1 cellular context compared by ENCODE assay signal in genomic region chr6:156899532-156899931, GRCh38.
TF ChIP-seq lines count a peak whose summit lies in the region.

No MANE protein-coding gene starts in this region.

TF ChIP-seq in H1, 55 proteins besides CTCF, POLR2A, EP300 and RAD21 (continued from another document):
- TF ChIP-seq E2F6 (IDR thresholded peaks at IDR 0.05) (no peak), SP2 (IDR thresholded peaks at IDR 0.05; ENCODE audit: low read length) (no peak), ZNF274 (IDR thresholded peaks at IDR 0.05; ENCODE audit: borderline replicate concordance, extremely low read depth, low read length) (no peak), TEAD4 (IDR thresholded peaks at IDR 0.05; ENCODE audit: low read depth, low read length) (no peak), NANOG (IDR thresholded peaks at IDR 0.05; ENCODE audit: insufficient read depth, low read depth, low read length, poor library complexity, severe bottlenecking) (no peak), CTBP2 (IDR thresholded peaks at IDR 0.05; ENCODE audit: borderline replicate concordance, insufficient read depth, insufficient read length, low read length) (no peak), SUZ12 (IDR thresholded peaks at IDR 0.05; ENCODE audit: low read length) (no peak), JUND (IDR thresholded peaks at IDR 0.05; ENCODE audit: low read length) (no peak)
- TF ChIP-seq, protein P1, sequence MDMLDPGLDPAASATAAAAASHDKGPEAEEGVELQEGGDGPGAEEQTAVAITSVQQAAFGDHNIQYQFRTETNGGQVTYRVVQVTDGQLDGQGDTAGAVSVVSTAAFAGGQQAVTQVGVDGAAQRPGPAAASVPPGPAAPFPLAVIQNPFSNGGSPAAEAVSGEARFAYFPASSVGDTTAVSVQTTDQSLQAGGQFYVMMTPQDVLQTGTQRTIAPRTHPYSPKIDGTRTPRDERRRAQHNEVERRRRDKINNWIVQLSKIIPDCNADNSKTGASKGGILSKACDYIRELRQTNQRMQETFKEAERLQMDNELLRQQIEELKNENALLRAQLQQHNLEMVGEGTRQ (IDR thresholded peaks at IDR 0.05; ENCODE audit: low read length), result no peak
